In the genomic region with DNA sequence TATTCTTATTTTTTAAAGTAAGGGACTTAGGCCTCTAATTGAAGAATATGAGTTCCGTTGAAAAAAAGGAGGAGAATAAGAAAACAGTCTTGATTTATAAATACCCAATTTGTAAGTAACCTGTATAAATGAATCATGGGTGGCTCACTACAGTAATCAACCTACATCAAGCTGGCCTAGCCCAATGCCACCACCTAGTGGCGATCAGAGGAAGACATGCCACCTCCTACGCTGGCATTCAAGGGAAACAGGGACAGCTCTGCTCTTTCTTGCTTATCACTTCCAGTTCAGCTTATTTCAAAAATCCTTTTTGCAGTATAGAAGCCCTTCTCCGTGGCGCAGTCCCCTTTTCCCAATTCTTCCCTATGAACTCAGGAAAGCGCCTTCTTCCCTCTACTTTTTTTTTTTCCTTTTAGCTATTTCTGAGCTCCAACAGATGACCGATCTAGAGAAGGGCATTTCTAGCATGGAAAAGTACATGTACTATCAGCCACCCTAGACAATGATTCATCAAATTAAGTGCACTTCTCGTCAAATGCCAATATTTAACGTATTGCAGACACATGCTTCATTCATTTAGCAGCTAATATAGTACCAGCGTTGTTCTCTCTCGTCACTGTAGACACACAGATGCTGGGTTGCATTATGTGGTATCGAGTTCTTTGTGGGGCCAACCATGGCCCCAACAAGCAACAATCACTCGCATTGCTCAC, we compare ENCODE assay signal across 9 cellular contexts. TPM values are rescaled to one million over a fixed set of nuclear protein-coding genes. Genes with fewer than 3 reads are reported as not detected.
A peak's percentile ranks its signal among the peaks of the same experiment; 100 is the strongest.
DNase-seq lines count a peak whose midpoint lies in the region; ATAC-seq and TF ChIP-seq lines count a peak whose summit lies in the region.
"Had no signal": no experiment of that assay in that cellular context is flagged by ENCODE, and none has a peak within 500 bp of the region (broad histone marks: within the 10 kb centered on the region; RNA-seq: fewer than 3 reads in every experiment).

No MANE protein-coding gene starts in this region.

- H3K9me3 ChIP-seq in MG63 (no peaks in the 10 kb centered on the region), psoas muscle (no peaks in the 10 kb centered on the region)

- peak; percentile 88 to 92 (median 90) for ATAC-seq in psoas muscle

- H3K27ac ChIP-seq in psoas muscle: peak overlapping the region; percentile 87

- H3K9me3 Mint-ChIP-seq in activated naive CD4-positive, alpha-beta T cell treated with anti-CD3 and anti-CD28 coated beads, Interleukin-2, amount 10 ng/mL, durations not matched to agents 7 days and 5 days: no peaks in the 10 kb centered on the region
- H3K9me3 Mint-ChIP-seq: stimulated activated naive CD8-positive, alpha-beta T cell treated with anti-CD3 and anti-CD28 coated beads, Interleukin-15, Interleukin-2, amounts not matched to agents 100 ng/mL and 50 ng/mL, for 24 hours had no signal

- H3K27ac Mint-ChIP-seq in activated naive CD4-positive, alpha-beta T cell treated with anti-CD3 and anti-CD28 coated beads, Interleukin-2, amount 10 ng/mL, durations not matched to agents 7 days and 5 days: no peak overlapping the region
- H3K27ac Mint-ChIP-seq: stimulated activated naive CD8-positive, alpha-beta T cell treated with anti-CD3 and anti-CD28 coated beads, Interleukin-15, Interleukin-2, amounts not matched to agents 100 ng/mL and 50 ng/mL, for 24 hours had no signal

- CTCF ChIA-PET in activated naive CD4-positive, alpha-beta T cell treated with anti-CD3 and anti-CD28 coated beads, Interleukin-2, amount 10 ng/mL, durations not matched to agents 7 days and 5 days (lab: Charles Lee): interaction anchor here (0.6 to 7.8 kb wide), 33 partner anchors 8 to 586 kb away, joined by 3 to 189 read pairs (median 4); no protein-coding TSS in a partner anchor

- no peaks in the 10 kb centered on the region for H3K36me3 ChIP-seq in MG63
- H3K36me3 ChIP-seq in psoas muscle (ENCODE audit: insufficient read depth in 1 of 2, low read depth in 1 of 2): no peaks in the 10 kb centered on the region

- H3K27me3 ChIP-seq in MG63: no peaks in the 10 kb centered on the region
- no peaks in the 10 kb centered on the region for H3K27me3 ChIP-seq in psoas muscle (ENCODE audit: insufficient read depth in 3 of 3, low read length in 2 of 3)

- DNase-seq in HCEC 1CT (peak; percentile 68), MG63 (peak; percentile 63), SHP77 treated with DMSO at 0.1 percent for 48 hours (lab: John Stamatoyannopoulos, UW) (peak; percentile 49), head of caudate nucleus (peak; percentile 70 to 92 (median 82)), psoas muscle (peak; percentile 61 to 85), GOT3 (lab: John Stamatoyannopoulos, UW) (no peak)
- peak; percentile 77 for DNase-seq in activated naive CD4-positive, alpha-beta T cell treated with anti-CD3 and anti-CD28 coated beads, Interleukin-2, amount 10 ng/mL, durations not matched to agents 7 days and 5 days

- WGBS in psoas muscle, 3 donors: 40 to 52% (median 41%) methylated on average over 13 of the region's 13 CpGs

- no peak overlapping the region for H3K4me3 Mint-ChIP-seq in activated naive CD4-positive, alpha-beta T cell treated with anti-CD3 and anti-CD28 coated beads, Interleukin-2, amount 10 ng/mL, durations not matched to agents 7 days and 5 days
- H3K4me3 Mint-ChIP-seq: stimulated activated naive CD8-positive, alpha-beta T cell treated with anti-CD3 and anti-CD28 coated beads, Interleukin-15, Interleukin-2, amounts not matched to agents 100 ng/mL and 50 ng/mL, for 24 hours had no signal

- no peaks in the 10 kb centered on the region for H3K36me3 Mint-ChIP-seq in activated naive CD4-positive, alpha-beta T cell treated with anti-CD3 and anti-CD28 coated beads, Interleukin-2, amount 10 ng/mL, durations not matched to agents 7 days and 5 days

- peaks cover 17% of the 10 kb centered on the region for H3K27me3 Mint-ChIP-seq in activated naive CD4-positive, alpha-beta T cell treated with anti-CD3 and anti-CD28 coated beads, Interleukin-2, amount 10 ng/mL, durations not matched to agents 7 days and 5 days

- intact Hi-C loops in head of caudate nucleus (cut with DNase I): no loop called here
- intact Hi-C loops in psoas muscle (cut with DNase I): loop anchor here (2.0 to 5.0 kb wide), 4 partner anchors 29 to 228 kb away; no protein-coding TSS in a partner anchor

- no peaks in the 10 kb centered on the region for H3K4me1 Mint-ChIP-seq in activated naive CD4-positive, alpha-beta T cell treated with anti-CD3 and anti-CD28 coated beads, Interleukin-2, amount 10 ng/mL, durations not matched to agents 7 days and 5 days

- peaks cover 55% of the 10 kb centered on the region for H3K4me1 ChIP-seq in psoas muscle

- H3K4me3 ChIP-seq in MG63 (no peak overlapping the region), psoas muscle (no peak overlapping the region)

- TF ChIP-seq CTCF in GM12801 (IDR thresholded peaks at IDR 0.05; ENCODE audit: extremely low read depth, insufficient read length) (peak; percentile 91), psoas muscle (IDR thresholded peaks at IDR 0.05) (peak; percentile 94)

RNA-seq across cellular contexts. Expression of gene PTPN3, which starts 28.3 kb away (rescaled TPM):
- 1.7 and 2.8 TPM in 2 replicates for total RNA-seq in MG63 (2014; rRNA removed; shearing (Covaris generic); ENCODE audit: low replicate concordance)
- total RNA-seq in psoas muscle: 10 to 100 TPM in 3 of 4 donors, 1 to 10 TPM in 1; 8.8 to 80.2 (median 43.4) TPM
- 100 to 1,000 TPM in 1 of 3 donors, 10 to 100 TPM in 2; 14.2 to 130 (median 72.4) TPM for polyA plus RNA-seq in psoas muscle
